ENCODE assay signal across 23 cellular contexts in the genomic region with DNA sequence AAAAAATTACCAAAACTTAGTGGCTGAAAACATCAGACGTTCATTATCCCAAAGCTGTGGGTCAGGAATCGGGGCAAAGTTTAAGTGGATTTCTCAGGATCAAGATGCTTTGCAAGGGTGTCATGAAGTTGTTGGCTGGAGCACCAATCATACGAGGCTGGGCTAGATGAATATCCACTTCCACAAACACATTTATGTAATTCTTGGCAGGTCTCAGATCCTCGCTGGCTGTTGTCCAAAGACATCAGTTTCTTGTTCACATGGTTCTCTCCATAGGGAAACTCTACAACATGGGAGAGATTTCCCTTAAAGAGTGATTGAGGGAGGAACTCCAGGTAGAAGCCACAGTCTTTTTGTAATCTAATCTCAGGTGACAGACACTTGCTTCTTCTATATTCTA. TPM values are rescaled to one million over a fixed set of nuclear protein-coding genes. Genes with fewer than 3 reads are reported as not detected.
"Had no signal": no experiment of that assay in that cellular context is flagged by ENCODE, and none has a peak within 500 bp of the region (broad histone marks: within the 10 kb centered on the region; RNA-seq: fewer than 3 reads in every experiment).

No MANE protein-coding gene starts in this region.

- H3K4me3 ChIP-seq: breast epithelium, left ventricle myocardium inferior, neural progenitor cell, right atrium auricular region, transverse colon, uterus had no signal

- H3K27ac ChIP-seq: breast epithelium, left ventricle myocardium inferior, neural progenitor cell, right atrium auricular region, transverse colon, uterus had no signal

- H3K36me3 ChIP-seq: breast epithelium, left ventricle myocardium inferior, neural progenitor cell, right atrium auricular region, transverse colon, uterus had no signal

- H3K27me3 ChIP-seq: breast epithelium, neural progenitor cell, right atrium auricular region, transverse colon, uterus had no signal

- DNase-seq: activated gamma-delta T cell treated with Interleukin-2 at 50 U/mL for 16 hours; activated T-cell treated with anti-CD3 and anti-CD28 coated beads, Interleukin-2, amount 50 U/mL, for 1 hour; anterior cingulate cortex; cerebellar nuclear complex; cortex of kidney; hippocampal formation; left ventricle myocardium inferior; naive thymus-derived CD8-positive, alpha-beta T cell; stimulated activated CD4-positive, alpha-beta T cell treated with anti-CD3 and anti-CD28 coated beads, Interleukin-12 subunit alpha, Interleukin-12 subunit beta, amount 100 ng/mL, for 4 hours; T-helper 9 cell; transverse colon; uterus had no signal

- ATAC-seq: naive thymus-derived CD8-positive, alpha-beta T cell; WTC11 had no signal

RNA-seq across cellular contexts. Expression of a gene that starts 20.2 kb away (rescaled TPM):
- total RNA-seq: epithelial cell of proximal tubule; frontal cortex; left ventricle myocardium inferior; lung microvascular endothelial cell; naive thymus-derived CD8-positive, alpha-beta T cell; posterior vena cava; right atrium auricular region; T-helper 1 cell treated with Interleukin-12 subunit alpha and Interleukin-12 subunit beta and Interleukin-4 antibody, amounts not matched to agents 30 ng/mL and 1 ng/mL, for 36 hours; transverse colon had no signal

RNA-seq across cellular contexts. Expression of a gene that starts 34.1 kb away (rescaled TPM):
- total RNA-seq: breast epithelium; epithelial cell of proximal tubule; left ventricle myocardium inferior; lung microvascular endothelial cell; mesothelial cell of epicardium; naive thymus-derived CD8-positive, alpha-beta T cell; omental fat pad; posterior vena cava; right atrium auricular region; T-helper 1 cell treated with Interleukin-12 subunit alpha and Interleukin-12 subunit beta and Interleukin-4 antibody, amounts not matched to agents 30 ng/mL and 1 ng/mL, for 36 hours; transverse colon; uterus; WTC11 had no signal
